8 cellular contexts compared by ENCODE assay signal in genomic region chr3:10198761-10199688, GRCh38. TPM values are rescaled to one million over a fixed set of nuclear protein-coding genes. Genes with fewer than 3 reads are reported as not detected.
DNase-seq lines count a peak whose midpoint lies in the region; ATAC-seq and TF ChIP-seq lines count a peak whose summit lies in the region.

No MANE protein-coding gene starts in this region.

- peak overlapping the region; percentile 51 to 71 for H4K8ac ChIP-seq in IMR-90 (ENCODE audit: low read depth in 2 of 2, low read length in 2 of 2)

- peak overlapping the region; percentile 84 for H2BK120ac ChIP-seq in IMR-90 (ENCODE audit: low read depth, low read length)

- ATAC-seq in GM21423 (IDR thresholded peaks at IDR 0.05; ENCODE audit: unreplicated experiment), result peak; percentile 79
- ATAC-seq in IMR-90 (ENCODE audit: low read depth), result peak; percentile 53; the same call in 1 of the 2 replicates
- ATAC-seq in activated CD8-positive, alpha-beta T cell treated with anti-CD3 and anti-CD28 coated beads for 36 hours, result peak; percentile 87

- peak overlapping the region; percentile 94 for H3K27ac Mint-ChIP-seq in activated CD8-positive, alpha-beta T cell treated with anti-CD3 and anti-CD28 coated beads for 36 hours

- peaks cover 2% of the 10 kb centered on the region; the same call in 1 of the 2 replicates for H3K36me3 ChIP-seq in IMR-90 (ENCODE audit: control insufficient read depth, insufficient read depth, low read length)

- peak overlapping the region; percentile 80 for H3K4ac ChIP-seq in IMR-90 (ENCODE audit: low read depth, low read length)

- DNase-seq in Caki2 (ENCODE audit: low read depth) (peak; percentile 74), IMR-90 (peak; percentile 88), epithelial cell of proximal tubule (ENCODE audit: low read depth) (peak; percentile 88), NCI-H2196 treated with DMSO at 0.1 percent for 48 hours (lab: John Stamatoyannopoulos, UW; ENCODE audit: unreplicated experiment) (no peak), NCI-H1694 treated with DMSO at 0.1 percent for 48 hours (lab: John Stamatoyannopoulos, UW) (no peak)
- DNase-seq in activated CD8-positive, alpha-beta T cell treated with anti-CD3 and anti-CD28 coated beads for 36 hours, result peak; percentile 89
- DNase-seq in stimulated activated CD4-positive, alpha-beta T cell treated with anti-CD3 and anti-CD28 coated beads, Interleukin-12 subunit alpha, Interleukin-12 subunit beta, amount 100 ng/mL, for 4 hours, result peak; percentile 50

- no peak overlapping the region for H3K4me2 ChIP-seq in IMR-90 (ENCODE audit: low read depth, low read length)

- H3K18ac ChIP-seq in IMR-90 (ENCODE audit: low read depth, low read length), result peak overlapping the region; percentile 33; the same call in 1 of the 2 replicates

- peak overlapping the region; percentile 86 for H4K91ac ChIP-seq in IMR-90 (ENCODE audit: insufficient read depth, low read depth, low read length)

- intact Hi-C loops in IMR-90 (cut with micrococcal nuclease), result no loop called here
- intact Hi-C loops in activated CD8-positive, alpha-beta T cell treated with anti-CD3 and anti-CD28 coated beads for 36 hours (cut with micrococcal nuclease), result no loop called here

- no peaks in the 10 kb centered on the region for H3K27me3 ChIP-seq in IMR-90 (ENCODE audit: control insufficient read depth, insufficient read depth, low read length)

- peak overlapping the region; percentile 6 for H3K4me3 Mint-ChIP-seq in activated CD8-positive, alpha-beta T cell treated with anti-CD3 and anti-CD28 coated beads for 36 hours

- H3K4me1 ChIP-seq in IMR-90 (ENCODE audit: control insufficient read depth, insufficient read depth, low read length), result peaks cover 29% of the 10 kb centered on the region

- H2AK5ac ChIP-seq in IMR-90 (ENCODE audit: low read depth, low read length), result peak overlapping the region; percentile 99

- H3K79me1 ChIP-seq in IMR-90 (ENCODE audit: low read depth in 1 of 2, low read length in 2 of 2), result peaks cover 22 to 65% of the 10 kb centered on the region in 2 experiments

- BruUV-seq in IMR-90 (replicated peaks; lab: Mats Ljungman, UMichigan), result no TSS peak

- peak overlapping the region; percentile 27 for H2AFZ ChIP-seq in IMR-90 (replicated peaks; ENCODE audit: low read length, poor library complexity)

- 0 out of 2 replicates have a peak overlapping the region, but pooled peaks have one; percentile 13 for H3K56ac ChIP-seq in IMR-90 (ENCODE audit: extremely low read depth, insufficient read depth, low read length)

- H2AK9ac ChIP-seq in IMR-90 (replicated peaks; ENCODE audit: low read depth, low read length, poor library complexity), result peak overlapping the region; percentile 94

- dilution Hi-C loops in IMR-90 (cut with HindIII; ENCODE audit: low sequenced_read_pairs, unreplicated experiment), result no loop called here

- peaks cover 40% of the 10 kb centered on the region for H3K9me1 ChIP-seq in IMR-90 (ENCODE audit: insufficient read depth, low read length)

- peak overlapping the region; percentile 68; the same call in 2 of the 3 replicates for H2BK15ac ChIP-seq in IMR-90 (ENCODE audit: low read depth, low read length)

- CTCF ChIA-PET in IMR-90 (lab: Yijun Ruan, JAX), result no interaction called here
- CTCF ChIA-PET in activated CD8-positive, alpha-beta T cell treated with anti-CD3 and anti-CD28 coated beads for 36 hours (lab: Charles Lee), result interaction anchor here (1.0 to 2.2 kb wide), 5 partner anchors 14 to 65 kb away, joined by 3 to 6 read pairs (median 4); partner anchors contain the start of gene VHL

- H4K20me1 ChIP-seq in IMR-90 (ENCODE audit: insufficient read depth, low read length), result no peaks in the 10 kb centered on the region

- H3K36me3 Mint-ChIP-seq in activated CD8-positive, alpha-beta T cell treated with anti-CD3 and anti-CD28 coated beads for 36 hours (ENCODE audit: low read depth), result peaks cover 3% of the 10 kb centered on the region

- peak overlapping the region; percentile 86 for H3K23ac ChIP-seq in IMR-90 (ENCODE audit: low read depth, low read length)

- no peak for TF ChIP-seq POLR2A in IMR-90 (IDR thresholded peaks at IDR 0.05; ENCODE audit: low read depth, low read length)

- H3K4me3 ChIP-seq in IMR-90 (ENCODE audit: insufficient read depth, low read depth, low read length) (no peak overlapping the region), epithelial cell of proximal tubule (ENCODE audit: low read depth, low read length) (no peak overlapping the region)

- peaks cover 67% of the 10 kb centered on the region for H3K4me1 Mint-ChIP-seq in activated CD8-positive, alpha-beta T cell treated with anti-CD3 and anti-CD28 coated beads for 36 hours (ENCODE audit: low read depth)

- no peaks in the 10 kb centered on the region for H3K27me3 Mint-ChIP-seq in activated CD8-positive, alpha-beta T cell treated with anti-CD3 and anti-CD28 coated beads for 36 hours

- TF ChIP-seq CTCF in IMR-90 (conservative IDR thresholded peaks at IDR 0.05; ENCODE audit: low read depth, low read length), result no peak
- TF ChIP-seq CTCF in activated CD8-positive, alpha-beta T cell treated with anti-CD3 and anti-CD28 coated beads for 36 hours (IDR thresholded peaks at IDR 0.05), result no peak
- no peak for TF ChIP-seq CTCF in epithelial cell of proximal tubule (conservative IDR thresholded peaks at IDR 0.05; ENCODE audit: low read depth, low read length)

- WGBS in IMR-90 (ENCODE audit: extremely low coverage in 2 of 2, insufficient read length in 1 of 2), 2 experiments, result 88% methylated on average over 1 of the region's 13 CpGs; no CpG with 5 or more reads in 1 of the 2 experiments

- H3K9ac ChIP-seq in IMR-90 (ENCODE audit: low read depth, low read length), result peak overlapping the region; percentile 24; the same call in 1 of the 2 replicates

- POLR2A ChIA-PET in IMR-90 (lab: Charles Lee; ENCODE audit: unreplicated experiment), result no interaction called here
- POLR2A ChIA-PET in activated CD8-positive, alpha-beta T cell treated with anti-CD3 and anti-CD28 coated beads for 36 hours (lab: Charles Lee), result interaction anchor here (0.6 to 4.1 kb wide), 6 partner anchors 8 to 40 kb away, joined by 3 to 13 read pairs (median 4); no protein-coding TSS in a partner anchor

- no peaks in the 10 kb centered on the region for H3K9me3 ChIP-seq in IMR-90 (ENCODE audit: control insufficient read depth, insufficient read depth, low read length)

- peak overlapping the region; percentile 41 for H4K5ac ChIP-seq in IMR-90 (ENCODE audit: low read depth, low read length)

- H3K14ac ChIP-seq in IMR-90 (replicated peaks; ENCODE audit: low read depth, low read length), result peak overlapping the region; percentile 86

- no peak for TF ChIP-seq RAD21 in IMR-90 (IDR thresholded peaks at IDR 0.05; ENCODE audit: low read length)

- H2BK5ac ChIP-seq in IMR-90 (ENCODE audit: low read depth, low read length, poor library complexity, severe bottlenecking), result peak overlapping the region; percentile 87

- H3K9me3 Mint-ChIP-seq in activated CD8-positive, alpha-beta T cell treated with anti-CD3 and anti-CD28 coated beads for 36 hours, result no peaks in the 10 kb centered on the region

- in situ Hi-C loops in Caki2 (cut with HindIII; ENCODE audit: low pct_unique_long_range_greater_than_20kb, low sequenced_read_pairs), result no loop called here
- in situ Hi-C loops in IMR-90 (cut with MboI; ENCODE audit: low sequenced_read_pairs), result no loop called here

- peak overlapping the region; percentile 90 for H2BK20ac ChIP-seq in IMR-90 (ENCODE audit: low read depth, low read length)

- H3K27ac ChIP-seq in IMR-90 (ENCODE audit: insufficient read depth, low read length), result peak overlapping the region; percentile 19

TF ChIP-seq in IMR-90, 13 proteins besides CTCF, POLR2A, EP300 and RAD21 (continues in another document):
- peak; percentile 23; the same call in 1 of the 2 replicates for TF ChIP-seq USF2 (IDR thresholded peaks at IDR 0.05; ENCODE audit: low read depth, low read length)
- TF ChIP-seq MAFK (IDR thresholded peaks at IDR 0.05; ENCODE audit: low read depth, low read length), result no peak
- no peak for TF ChIP-seq RFX5 (IDR thresholded peaks at IDR 0.05; ENCODE audit: low read depth, low read length)
- TF ChIP-seq CEBPB (IDR thresholded peaks at IDR 0.05; ENCODE audit: low read depth, low read length), result peak; percentile 60; the same call in 1 of the 2 replicates
- peak; percentile 2; the same call in 1 of the 2 replicates for TF ChIP-seq NFE2L2 (IDR thresholded peaks at IDR 0.05; ENCODE audit: low read depth, low read length)

RNA-seq across cellular contexts. Expression of gene IRAK2, which starts 34.3 kb away (rescaled TPM):
- total RNA-seq in Caki2 (2014; rRNA removed; shearing (Covaris generic); ENCODE audit: low replicate concordance), result 7.6 and 8.3 TPM in 2 replicates
- 8.1 and 8.6 TPM in 2 replicates for total RNA-seq in IMR-90 (2012; rRNA removed)
- polyA plus RNA-seq in IMR-90 (2012; rRNA removed), result 6.9 and 7.8 TPM in 2 replicates
- polyA plus RNA-seq in IMR-90 (2012; cell fraction: cytosol; rRNA removed), result 5.1 and 6.1 TPM in 2 replicates
- 4.2 and 6.2 TPM in 2 replicates for polyA plus RNA-seq in IMR-90 (2012; cell fraction: nucleus; rRNA removed; ENCODE audit: low replicate concordance)
- total RNA-seq in activated CD8-positive, alpha-beta T cell treated with anti-CD3 and anti-CD28 coated beads for 36 hours, result 1 to 10 TPM; 3.0 TPM
- total RNA-seq in epithelial cell of proximal tubule, result 15.3 and 22.0 TPM in 2 replicates

RNA-seq across cellular contexts. Expression of gene TATDN2, which starts 49.2 kb away (rescaled TPM):
- 1.3 and 10.1 TPM in 2 replicates for total RNA-seq in Caki2 (2014; rRNA removed; shearing (Covaris generic); ENCODE audit: low replicate concordance)
- total RNA-seq in IMR-90 (2012; rRNA removed) (7.8 and 9.0 TPM in 2 replicates), epithelial cell of proximal tubule (14.0 and 14.6 TPM in 2 replicates)
- polyA plus RNA-seq in IMR-90 (2012; rRNA removed), result 15.0 and 18.8 TPM in 2 replicates
- polyA plus RNA-seq in IMR-90 (2012; cell fraction: cytosol; rRNA removed), result 9.1 and 10.1 TPM in 2 replicates
- 11.1 and 22.6 TPM in 2 replicates for polyA plus RNA-seq in IMR-90 (2012; cell fraction: nucleus; rRNA removed; ENCODE audit: low replicate concordance)
- 10 to 100 TPM; 37.1 to 38.5 TPM for total RNA-seq in activated CD8-positive, alpha-beta T cell treated with anti-CD3 and anti-CD28 coated beads for 36 hours

RNA-seq across cellular contexts. Expression of gene VHL, which starts 57.4 kb away (rescaled TPM):
- total RNA-seq in Caki2 (2014; rRNA removed; shearing (Covaris generic); ENCODE audit: low replicate concordance), result 19.3 and 27.7 TPM in 2 replicates
- total RNA-seq in IMR-90 (2012; rRNA removed) (11.8 and 19.2 TPM in 2 replicates), epithelial cell of proximal tubule (33.5 and 34.9 TPM in 2 replicates)
- polyA plus RNA-seq in IMR-90 (2012; rRNA removed), result 8.9 and 11.7 TPM in 2 replicates
- 4.9 and 7.9 TPM in 2 replicates for polyA plus RNA-seq in IMR-90 (2012; cell fraction: cytosol; rRNA removed)
- 6.8 and 15.4 TPM in 2 replicates for polyA plus RNA-seq in IMR-90 (2012; cell fraction: nucleus; rRNA removed; ENCODE audit: low replicate concordance)
- total RNA-seq in activated CD8-positive, alpha-beta T cell treated with anti-CD3 and anti-CD28 coated beads for 36 hours, result 10 to 100 TPM; 43.6 to 46.9 TPM

Comparison
In these comparisons a context has a peak if more than half of its experiments do, and no peak if none do; other contexts are left out.
1. DNase-seq: peak in Caki2 (single experiment), IMR-90 (single experiment), activated CD8-positive, alpha-beta T cell treated with anti-CD3 and anti-CD28 coated beads for 36 hours (single experiment), epithelial cell of proximal tubule (single experiment) and stimulated activated CD4-positive, alpha-beta T cell treated with anti-CD3 and anti-CD28 coated beads, Interleukin-12 subunit alpha, Interleukin-12 subunit beta, amount 100 ng/mL, for 4 hours (single experiment); none in NCI-H2196 treated with DMSO at 0.1 percent for 48 hours (single experiment) and NCI-H1694 treated with DMSO at 0.1 percent for 48 hours (single experiment).
2. Peak in every context shown above with its lines, with median percentiles within 50 percentile points of each other: ATAC-seq.